Comparison of ENCODE assay signal across 7 cellular contexts in genomic region chr19:1882786-1883692, GRCh38. TPM values are rescaled to one million over a fixed set of nuclear protein-coding genes. Genes with fewer than 3 reads are reported as not detected.
DNase-seq lines count a peak whose midpoint lies in the region; ATAC-seq and TF ChIP-seq lines count a peak whose summit lies in the region.

No MANE protein-coding gene starts in this region.

- H3K4me1 Mint-ChIP-seq in stimulated activated effector memory CD8-positive, alpha-beta T cell treated with anti-CD3 and anti-CD28 coated beads, Interleukin-12 subunit alpha, Interleukin-12 subunit beta, amount 100 ng/mL, for 72 hours: peaks cover 35% of the 10 kb centered on the region

- H3K36me3 Mint-ChIP-seq in stimulated activated effector memory CD8-positive, alpha-beta T cell treated with anti-CD3 and anti-CD28 coated beads, Interleukin-12 subunit alpha, Interleukin-12 subunit beta, amount 100 ng/mL, for 72 hours: peaks cover 30% of the 10 kb centered on the region

- H3K9me3 Mint-ChIP-seq in stimulated activated effector memory CD8-positive, alpha-beta T cell treated with anti-CD3 and anti-CD28 coated beads, Interleukin-12 subunit alpha, Interleukin-12 subunit beta, amount 100 ng/mL, for 72 hours: no peaks in the 10 kb centered on the region

- peak overlapping the region; percentile 88 for H3K4me3 ChIP-seq in HFF-Myc (replicated peaks; ENCODE audit: low read depth, low read length)
- peak overlapping the region; percentile 85 for H3K4me3 ChIP-seq in left ventricle myocardium inferior

- H3K27me3 ChIP-seq in left ventricle myocardium inferior (ENCODE audit: low read depth): no peaks in the 10 kb centered on the region

- ATAC-seq in stimulated activated effector memory CD8-positive, alpha-beta T cell treated with anti-CD3 and anti-CD28 coated beads, Interleukin-12 subunit alpha, Interleukin-12 subunit beta, amount 100 ng/mL, for 72 hours: no peak
- ATAC-seq in GM19467 (IDR thresholded peaks at IDR 0.05; ENCODE audit: unreplicated experiment): no peak

- no peaks in the 10 kb centered on the region for H3K9me3 ChIP-seq in left ventricle myocardium inferior (replicated peaks)

- no peak for DNase-seq in HFF-Myc (ENCODE audit: extremely low read depth, low read depth)
- DNase-seq in activated T-cell treated with anti-CD3 and anti-CD28 coated beads, Interleukin-2, amount 50 U/mL, for 48 hours: peak; percentile 28 to 30
- DNase-seq in left ventricle myocardium inferior: no peak
- no peak for DNase-seq in stimulated activated effector memory CD8-positive, alpha-beta T cell treated with anti-CD3 and anti-CD28 coated beads, Interleukin-12 subunit alpha, Interleukin-12 subunit beta, amount 100 ng/mL, for 72 hours (ENCODE audit: low spot score in 2 of 2)
- no peak for DNase-seq in ecto neural progenitor cell (ENCODE audit: low spot score)
- DNase-seq in GF-D8 (lab: John Stamatoyannopoulos, UW): no peak

- H3K27ac ChIP-seq in left ventricle myocardium inferior (replicated peaks): peak overlapping the region; percentile 90

- peak overlapping the region; percentile 99 for H3K4me3 Mint-ChIP-seq in stimulated activated effector memory CD8-positive, alpha-beta T cell treated with anti-CD3 and anti-CD28 coated beads, Interleukin-12 subunit alpha, Interleukin-12 subunit beta, amount 100 ng/mL, for 72 hours

- intact Hi-C loops in left ventricle myocardium inferior (cut with micrococcal nuclease): no loop called here

- TF ChIP-seq CTCF in HFF-Myc (IDR thresholded peaks at IDR 0.05; ENCODE audit: low read depth, low read length, missing control alignments) (no peak), left ventricle myocardium inferior (IDR thresholded peaks at IDR 0.05; ENCODE audit: borderline replicate concordance) (no peak)

- peak overlapping the region; percentile 96 for H3K27ac Mint-ChIP-seq in stimulated activated effector memory CD8-positive, alpha-beta T cell treated with anti-CD3 and anti-CD28 coated beads, Interleukin-12 subunit alpha, Interleukin-12 subunit beta, amount 100 ng/mL, for 72 hours

- H3K36me3 ChIP-seq in left ventricle myocardium inferior: no peaks in the 10 kb centered on the region

- peaks cover 64% of the 10 kb centered on the region for H3K4me1 ChIP-seq in left ventricle myocardium inferior

RNA-seq across cellular contexts. Expression of gene ABHD17A, which starts 2.3 kb away (rescaled TPM):
- total RNA-seq in left ventricle myocardium inferior: 55.6 TPM

RNA-seq across cellular contexts. Expression of gene KLF16, which starts 19.7 kb away (rescaled TPM):
- 6.4 TPM for total RNA-seq in left ventricle myocardium inferior

RNA-seq across cellular contexts. Expression of gene ADAT3, which starts 22.2 kb away (rescaled TPM):
- 1.8 TPM for total RNA-seq in left ventricle myocardium inferior

RNA-seq across cellular contexts. Expression of gene SCAMP4, which starts 22.2 kb away (rescaled TPM):
- 16.2 TPM for total RNA-seq in left ventricle myocardium inferior

RNA-seq across cellular contexts. Expression of gene REXO1, which starts 34.8 kb away (rescaled TPM):
- total RNA-seq in left ventricle myocardium inferior: 17.7 TPM

Comparison
In these comparisons a context has a peak if more than half of its experiments do, and no peak if none do; other contexts are left out.
1. DNase-seq: peak in activated T-cell treated with anti-CD3 and anti-CD28 coated beads, Interleukin-2, amount 50 U/mL, for 48 hours (2 of 2); none in HFF-Myc (single experiment), left ventricle myocardium inferior (single experiment), stimulated activated effector memory CD8-positive, alpha-beta T cell treated with anti-CD3 and anti-CD28 coated beads, Interleukin-12 subunit alpha, Interleukin-12 subunit beta, amount 100 ng/mL, for 72 hours (0 of 2), ecto neural progenitor cell (single experiment) and GF-D8 (single experiment).